10 cellular contexts compared by ENCODE assay signal in the genomic region with DNA sequence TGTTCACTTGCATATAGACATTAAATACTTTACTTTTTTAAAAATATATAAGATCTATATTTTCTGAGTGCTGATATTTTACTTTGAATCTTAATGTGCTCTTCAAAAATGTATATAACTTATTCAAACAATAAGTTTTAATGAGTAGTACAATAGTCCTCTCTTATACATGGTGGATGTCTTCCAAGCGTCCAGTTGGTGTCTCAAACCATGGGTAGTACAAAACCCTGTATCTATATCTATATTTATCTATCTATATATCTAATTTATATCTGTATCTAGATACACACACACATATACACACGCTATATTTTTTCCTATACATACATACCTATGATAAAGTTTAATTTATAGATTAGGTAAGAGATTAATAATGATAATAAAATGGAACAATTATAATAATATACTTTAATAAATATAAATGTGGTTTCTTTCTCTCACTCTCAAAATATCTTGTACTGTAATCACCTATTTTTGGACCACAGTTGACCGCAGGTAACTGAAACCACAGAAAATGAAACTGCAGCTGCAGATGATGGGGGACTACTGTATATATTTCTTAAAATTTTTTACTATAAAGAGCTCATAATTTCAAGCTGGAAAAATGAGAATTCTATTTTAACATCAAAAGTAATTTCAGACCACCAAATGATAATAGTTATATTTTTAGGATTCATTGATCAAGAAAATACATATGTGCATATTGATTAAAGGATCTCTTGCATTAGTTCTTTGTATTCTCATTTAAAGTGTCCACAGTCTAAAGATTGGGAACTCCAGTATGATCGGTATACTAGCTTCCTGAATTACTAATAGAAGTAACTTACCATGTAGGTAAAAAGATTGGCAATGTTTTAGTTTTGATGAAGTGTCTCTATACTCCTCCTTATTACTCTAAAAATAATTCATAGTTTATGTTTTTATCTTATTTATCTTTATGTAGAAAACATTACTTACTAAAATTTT.
DNase-seq lines count a peak whose midpoint lies in the region; ATAC-seq and FAIRE-seq lines count a peak whose summit lies in the region.
"Had no signal": no experiment of that assay in that cellular context is flagged by ENCODE, and none has a peak within 500 bp of the region (broad histone marks: within the 10 kb centered on the region; RNA-seq: fewer than 3 reads in every experiment).

No MANE protein-coding gene starts in this region.

- H3K4me3 ChIP-seq in BLaER1 (no peak overlapping the region), HAP-1 (no peak overlapping the region)

- no peaks in the 10 kb centered on the region for H4K20me1 ChIP-seq in BLaER1

- ATAC-seq in GM19395 (IDR thresholded peaks at IDR 0.05; ENCODE audit: unreplicated experiment) (peak; percentile 94), HG02852 (IDR thresholded peaks at IDR 0.05; ENCODE audit: unreplicated experiment) (peak; percentile 97), HG03565 (IDR thresholded peaks at IDR 0.05; ENCODE audit: unreplicated experiment) (peak; percentile 93)

- H3K4me2 ChIP-seq in BLaER1 = peak overlapping the region; percentile 57

- peak overlapping the region; percentile 90 for H3K27ac ChIP-seq in BLaER1

- H3K9me3 ChIP-seq in BLaER1 (peaks cover 18% of the 10 kb centered on the region), HAP-1 (no peaks in the 10 kb centered on the region)

- H3K4me1 ChIP-seq in BLaER1 (peaks cover 58% of the 10 kb centered on the region), HAP-1 (no peaks in the 10 kb centered on the region)

- no peak for FAIRE-seq in urothelium cell line (lab: Jason Lieb, UNC)

- H3K27me3 ChIP-seq in BLaER1 (no peaks in the 10 kb centered on the region), HAP-1 (ENCODE audit: low read depth) (no peaks in the 10 kb centered on the region)

- peaks cover 21% of the 10 kb centered on the region for H3K36me3 ChIP-seq in BLaER1
- H3K36me3 ChIP-seq in HAP-1 (replicated peaks) = no peaks in the 10 kb centered on the region

- no peak for DNase-seq in urothelium cell line (ENCODE audit: low spot score)
- DNase-seq in NK-92 (lab: John Stamatoyannopoulos, UW; ENCODE audit: unreplicated experiment) = no peak
- DNase-seq in HAP-1 (ENCODE audit: low spot score in 2 of 2) = no peak
- no peak for DNase-seq in NCI-H2171 treated with DMSO at 0.1 percent for 48 hours (lab: John Stamatoyannopoulos, UW)
- DNase-seq: NCI-H446 treated with DMSO at 0.1 percent for 48 hours, trophoblast cell had no signal

- H3K9ac ChIP-seq in BLaER1 = no peak overlapping the region

- in situ Hi-C loops in HAP-1 (cut with MboI; ENCODE audit: low sequenced_read_pairs) = no loop called here
